Comparison of ENCODE assay signal across 13 cellular contexts in the genomic region with DNA sequence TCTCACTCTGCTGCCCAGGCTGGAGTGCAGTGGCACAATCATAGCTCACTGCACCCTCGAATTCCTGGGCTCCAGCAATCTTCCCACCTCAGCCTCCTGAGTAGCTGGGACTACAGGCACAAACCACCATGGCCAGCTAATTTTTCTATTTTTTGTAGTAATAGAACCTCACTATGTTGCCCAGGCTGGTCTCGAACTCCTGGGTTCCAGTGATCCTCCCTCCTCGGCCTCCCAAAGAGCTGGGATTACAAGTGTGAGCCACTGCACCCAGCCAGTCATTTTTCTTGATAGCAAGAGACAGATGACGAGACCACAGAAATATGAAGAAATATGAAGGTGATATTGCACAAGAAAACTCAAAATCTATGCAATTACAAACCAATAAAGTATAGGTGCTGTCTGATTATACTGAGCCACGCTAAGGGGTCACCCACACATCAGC. TPM values are rescaled to one million over a fixed set of nuclear protein-coding genes. Genes with fewer than 3 reads are reported as not detected.
A peak's percentile ranks its signal among the peaks of the same experiment; 100 is the strongest.
DNase-seq lines count a peak whose midpoint lies in the region; ATAC-seq and TF ChIP-seq lines count a peak whose summit lies in the region.
"Not testable (repeated sequence)": the region's sequence is repeated elsewhere in the genome, so short reads cannot be mapped to it uniquely, and the experiment has no call there.
"Had no signal": no experiment of that assay in that cellular context is flagged by ENCODE, and none has a peak within 500 bp of the region (broad histone marks: within the 10 kb centered on the region; RNA-seq: fewer than 3 reads in every experiment).

No MANE protein-coding gene starts in this region.

- H2BK5ac ChIP-seq in IMR-90 (ENCODE audit: low read depth, low read length, poor library complexity, severe bottlenecking) = not testable (repeated sequence)

- H3K4me3 ChIP-seq in IMR-90 (ENCODE audit: insufficient read depth, low read depth, low read length); NB4 (ENCODE audit: low read depth, low read length); choroid plexus epithelial cell (ENCODE audit: low read depth, low read length); right lobe of liver; osteoblast (ENCODE audit: insufficient read depth, low read length): not testable (repeated sequence)

- H3K56ac ChIP-seq in IMR-90 (ENCODE audit: extremely low read depth, insufficient read depth, low read length) = not testable (repeated sequence)

- not testable (repeated sequence) for H4K20me1 ChIP-seq in IMR-90 (ENCODE audit: insufficient read depth, low read length); osteoblast (ENCODE audit: insufficient read depth, low read length)

- peaks cover 31% of the 10 kb centered on the region for H3K27me3 ChIP-seq in IMR-90 (ENCODE audit: control insufficient read depth, insufficient read depth, low read length)
- not testable (repeated sequence) for H3K27me3 ChIP-seq in right lobe of liver; osteoblast (ENCODE audit: insufficient read depth, low read length)

- H2BK15ac ChIP-seq in IMR-90 (ENCODE audit: low read depth, low read length) = not testable (repeated sequence)

- not testable (repeated sequence) for H3K79me2 ChIP-seq in osteoblast (ENCODE audit: insufficient read depth, low read length)

- in situ Hi-C loops in IMR-90 (cut with MboI; ENCODE audit: low sequenced_read_pairs) = not testable (repeated sequence)

- H3K79me1 ChIP-seq in IMR-90 (ENCODE audit: low read depth in 1 of 2, low read length in 2 of 2) = not testable (repeated sequence)

- dilution Hi-C loops in IMR-90 (cut with HindIII; ENCODE audit: low sequenced_read_pairs, unreplicated experiment) = not testable (repeated sequence)

- H3K14ac ChIP-seq in IMR-90 (replicated peaks; ENCODE audit: low read depth, low read length) = not testable (repeated sequence)

- H3K4me2 ChIP-seq in IMR-90 (ENCODE audit: low read depth, low read length); osteoblast (ENCODE audit: insufficient read depth, low read length): not testable (repeated sequence)

- WGBS in IMR-90 (ENCODE audit: extremely low coverage in 2 of 2, insufficient read length in 1 of 2), 2 experiments = no CpG with 5 or more reads among the region's 5 CpGs
- WGBS in right lobe of liver (ENCODE audit: insufficient coverage, low coverage, low lambda C conversion rate, missing lambda C conversion rate) = 36% methylated on average over 5 of the region's 5 CpGs

- TF ChIP-seq POLR2A in IMR-90 (IDR thresholded peaks at IDR 0.05; ENCODE audit: low read depth, low read length); NB4 (IDR thresholded peaks at IDR 0.05; ENCODE audit: extremely low read depth, insufficient read length); right lobe of liver (IDR thresholded peaks at IDR 0.05): not testable (repeated sequence)

- not testable (repeated sequence) for H3K9me3 ChIP-seq in IMR-90 (ENCODE audit: control insufficient read depth, insufficient read depth, low read length); right lobe of liver; osteoblast (ENCODE audit: low read depth, low read length)

- not testable (repeated sequence) for H4K8ac ChIP-seq in IMR-90 (ENCODE audit: low read depth in 2 of 2, low read length in 2 of 2)

- H2BK20ac ChIP-seq in IMR-90 (ENCODE audit: low read depth, low read length) = not testable (repeated sequence)

- CTCF ChIA-PET in IMR-90 (lab: Yijun Ruan, JAX) = not testable (repeated sequence)

- DNase-seq in IMR-90, right lobe of liver: not testable (repeated sequence)
- peak; percentile 51 for DNase-seq in NB4 (ENCODE audit: low read depth)
- peak; percentile 12 for DNase-seq in SIG-M5 treated with dmso at 0.1 percent for 504 hours (lab: John Stamatoyannopoulos, UW; ENCODE audit: unreplicated experiment)
- peak; percentile 46 for DNase-seq in choroid plexus epithelial cell (ENCODE audit: low read depth)
- DNase-seq in osteoblast (ENCODE audit: insufficient read length, low spot score, missing footprints) = peak; percentile 29

- not testable (repeated sequence) for H3K18ac ChIP-seq in IMR-90 (ENCODE audit: low read depth, low read length)

- not testable (repeated sequence) for BruUV-seq in IMR-90 (replicated peaks; lab: Mats Ljungman, UMichigan)

- intact Hi-C loops in IMR-90 (cut with micrococcal nuclease); right lobe of liver (cut with DNase I): not testable (repeated sequence)

- H2AK9ac ChIP-seq in IMR-90 (replicated peaks; ENCODE audit: low read depth, low read length, poor library complexity) = not testable (repeated sequence)

- not testable (repeated sequence) for H3K4me1 ChIP-seq in IMR-90 (ENCODE audit: control insufficient read depth, insufficient read depth, low read length)
- H3K4me1 ChIP-seq in right lobe of liver = peaks cover 0 to 83% (median 39%) of the 10 kb centered on the region in 4 donors
- H3K4me1 ChIP-seq in osteoblast (ENCODE audit: insufficient read depth, low read length) = peaks cover 51% of the 10 kb centered on the region

- H4K5ac ChIP-seq in IMR-90 (ENCODE audit: low read depth, low read length) = not testable (repeated sequence)

- ATAC-seq in IMR-90 (ENCODE audit: low read depth); right lobe of liver: not testable (repeated sequence)

- POLR2A ChIA-PET in IMR-90 (lab: Charles Lee; ENCODE audit: unreplicated experiment) = not testable (repeated sequence)

- H3K4ac ChIP-seq in IMR-90 (ENCODE audit: low read depth, low read length) = not testable (repeated sequence)

- not testable (repeated sequence) for H3K36me3 ChIP-seq in IMR-90 (ENCODE audit: control insufficient read depth, insufficient read depth, low read length); right lobe of liver; osteoblast (ENCODE audit: insufficient read depth, low read length)

- H2AK5ac ChIP-seq in IMR-90 (ENCODE audit: low read depth, low read length) = not testable (repeated sequence)

- H2AFZ ChIP-seq in IMR-90 (replicated peaks; ENCODE audit: low read length, poor library complexity); osteoblast (ENCODE audit: low read length): not testable (repeated sequence)

- not testable (repeated sequence) for H3K9ac ChIP-seq in IMR-90 (ENCODE audit: low read depth, low read length)

- H2BK120ac ChIP-seq in IMR-90 (ENCODE audit: low read depth, low read length) = not testable (repeated sequence)

- not testable (repeated sequence) for TF ChIP-seq RAD21 in IMR-90 (IDR thresholded peaks at IDR 0.05; ENCODE audit: low read length)

- H3K23ac ChIP-seq in IMR-90 (ENCODE audit: low read depth, low read length) = not testable (repeated sequence)

- H3K27ac ChIP-seq in IMR-90 (ENCODE audit: insufficient read depth, low read length); osteoblast (ENCODE audit: low read depth, low read length): not testable (repeated sequence)
- H3K27ac ChIP-seq in right lobe of liver = peak overlapping the region in 2 of 3 donors; percentile 86 to 92

- TF ChIP-seq CTCF in IMR-90 (conservative IDR thresholded peaks at IDR 0.05; ENCODE audit: low read depth, low read length); NB4 (IDR thresholded peaks at IDR 0.05; ENCODE audit: low read depth, low read length); choroid plexus epithelial cell (conservative IDR thresholded peaks at IDR 0.05; ENCODE audit: low read depth, low read length); right lobe of liver (IDR thresholded peaks at IDR 0.05); osteoblast (IDR thresholded peaks at IDR 0.05; ENCODE audit: extremely low read depth, low read depth, low read length): not testable (repeated sequence)

- not testable (repeated sequence) for H4K91ac ChIP-seq in IMR-90 (ENCODE audit: insufficient read depth, low read depth, low read length)

- not testable (repeated sequence) for H3K9me1 ChIP-seq in IMR-90 (ENCODE audit: insufficient read depth, low read length)

TF ChIP-seq in IMR-90, 13 proteins besides CTCF, POLR2A, EP300 and RAD21:
- peak; percentile 45 for TF ChIP-seq CEBPB (IDR thresholded peaks at IDR 0.05; ENCODE audit: low read depth, low read length)
TF ChIP-seq in IMR-90: peak in this region for 1; not testable (repeated sequence) for 12.

RNA-seq across cellular contexts. Expression of gene LYZL1, which starts 31.8 kb away (rescaled TPM):
- total RNA-seq in IMR-90 (2012; rRNA removed) (not detected in 2 replicates), right lobe of liver (not detected), osteoblast (not detected in 2 replicates)
- polyA plus RNA-seq in IMR-90 (2012; rRNA removed) = not detected in 2 replicates
- polyA plus RNA-seq in IMR-90 (2012; cell fraction: cytosol; rRNA removed) = not detected in 2 replicates
- polyA plus RNA-seq in IMR-90 (2012; cell fraction: nucleus; rRNA removed; ENCODE audit: low replicate concordance) = not detected in 2 replicates
- total RNA-seq: A673; Caco-2; CD8-positive, alpha-beta memory T cell; H9; HT-29 had no signal
- polyA plus RNA-seq: BJ; CD14-positive monocyte; CD8-positive, alpha-beta memory T cell had no signal
